ENCODE assay signal across 6 cellular contexts in genomic region chr19:17473041-17473440, GRCh38. TPM values are rescaled to one million over a fixed set of nuclear protein-coding genes. Genes with fewer than 3 reads are reported as not detected.
DNase-seq lines count a peak whose midpoint lies in the region; ATAC-seq and TF ChIP-seq lines count a peak whose summit lies in the region.

No MANE protein-coding gene starts in this region.

- peak overlapping the region; percentile 25 for H3K4me3 Mint-ChIP-seq in glutamatergic neuron (ENCODE audit: unreplicated experiment)

- no peaks in the 10 kb centered on the region for H3K36me3 ChIP-seq in GM23248 (ENCODE audit: low read depth)
- H3K36me3 ChIP-seq in vagina = no peaks in the 10 kb centered on the region

- peak overlapping the region; percentile 23; the same call in 1 of the 2 replicates for H3K9ac ChIP-seq in GM23248

- H3F3A ChIP-seq in GM23248 (ENCODE audit: insufficient read depth) = peaks cover 16% of the 10 kb centered on the region; the same call in 1 of the 2 replicates

- H3K9me3 ChIP-seq in GM23248 (ENCODE audit: low read depth) (no peaks in the 10 kb centered on the region), vagina (no peaks in the 10 kb centered on the region)

- ATAC-seq in GM19351 (IDR thresholded peaks at IDR 0.05; ENCODE audit: unreplicated experiment) (no peak), HG02885 (IDR thresholded peaks at IDR 0.05; ENCODE audit: poor library complexity, unreplicated experiment) (no peak)

- no peak overlapping the region for H3K4me3 ChIP-seq in GM23248
- H3K4me3 ChIP-seq in vagina = no peak overlapping the region

- in situ Hi-C loops in GM23248 (cut with MboI) = no loop called here

- H3K36me3 Mint-ChIP-seq in glutamatergic neuron (ENCODE audit: unreplicated experiment) = no peaks in the 10 kb centered on the region

- H3K27me3 ChIP-seq in GM23248 (replicated peaks; ENCODE audit: insufficient read depth) (no peaks in the 10 kb centered on the region), vagina (no peaks in the 10 kb centered on the region)

- no peaks in the 10 kb centered on the region for H3K9me2 ChIP-seq in GM23248 (ENCODE audit: insufficient read depth)

- peaks cover 8% of the 10 kb centered on the region for H3K9me3 Mint-ChIP-seq in glutamatergic neuron (ENCODE audit: unreplicated experiment)

- H3K27me3 Mint-ChIP-seq in glutamatergic neuron (ENCODE audit: unreplicated experiment) = peaks cover 5% of the 10 kb centered on the region

- no peak overlapping the region for H3K27ac Mint-ChIP-seq in glutamatergic neuron (ENCODE audit: unreplicated experiment)

- no peaks in the 10 kb centered on the region for H4K20me1 ChIP-seq in GM23248 (ENCODE audit: insufficient read depth)

- H3K4me2 ChIP-seq in GM23248 (ENCODE audit: unreplicated experiment) = peak overlapping the region; percentile 52

- peak; percentile 88 for DNase-seq in GM23248
- DNase-seq in RPMI8226 = peak; percentile 21
- no peak for DNase-seq in glutamatergic neuron
- no peak for DNase-seq in vagina (ENCODE audit: extremely low spot score in 2 of 2)

- intact Hi-C loops in vagina (cut with DNase I) = no loop called here

- H3K27ac ChIP-seq in GM23248 = peak overlapping the region; percentile 51
- no peak overlapping the region for H3K27ac ChIP-seq in vagina

- WGBS in GM23248 (ENCODE audit: low coverage in 1 of 2, low lambda C conversion rate in 2 of 2, missing lambda C conversion rate in 2 of 2), 2 experiments = 19 to 21% methylated on average over 9 of the region's 9 CpGs

- TF ChIP-seq CTCF in glutamatergic neuron (IDR thresholded peaks at IDR 0.05; ENCODE audit: partially characterized antibody, unreplicated experiment) (no peak), vagina (IDR thresholded peaks at IDR 0.05) (no peak)

- H2AFZ ChIP-seq in GM23248 = no peak overlapping the region

- H3K79me2 ChIP-seq in GM23248 (ENCODE audit: insufficient read depth) = peaks cover 69% of the 10 kb centered on the region

- no peak for TF ChIP-seq POLR2A in vagina (IDR thresholded peaks at IDR 0.05)

- H3K4me1 ChIP-seq in GM23248 (ENCODE audit: insufficient read depth) = peaks cover 50% of the 10 kb centered on the region
- H3K4me1 ChIP-seq in vagina = peaks cover 38% of the 10 kb centered on the region

- peaks cover 12% of the 10 kb centered on the region for H3K4me1 Mint-ChIP-seq in glutamatergic neuron (ENCODE audit: low read depth, unreplicated experiment)

RNA-seq across cellular contexts. Expression of gene SLC27A1, which starts 2.7 kb away (rescaled TPM):
- total RNA-seq in GM23248 (2014; rRNA removed; shearing (Covaris generic)) = 30.0 and 34.0 TPM in 2 replicates
- polyA plus RNA-seq in GM23248 (2016; fragmentation: Nextera tagmentation; extraction: Ambion mirVana) = 20.4 and 21.9 TPM in 2 replicates
- total RNA-seq in glutamatergic neuron (ENCODE audit: unreplicated experiment) (16.9 TPM), vagina (22.1 TPM)

RNA-seq across cellular contexts. Expression of gene NXNL1, which starts 12.3 kb away (rescaled TPM):
- not detected in 2 replicates for total RNA-seq in GM23248 (2014; rRNA removed; shearing (Covaris generic))
- not detected in 2 replicates for polyA plus RNA-seq in GM23248 (2016; fragmentation: Nextera tagmentation; extraction: Ambion mirVana)
- total RNA-seq in glutamatergic neuron (ENCODE audit: unreplicated experiment) = not detected
- not detected for total RNA-seq in vagina

RNA-seq across cellular contexts. Expression of gene TMEM221, which starts 24.6 kb away (rescaled TPM):
- total RNA-seq in GM23248 (2014; rRNA removed; shearing (Covaris generic)) = 0.22 TPM in 1 of 2 replicates, not detected in the other
- polyA plus RNA-seq in GM23248 (2016; fragmentation: Nextera tagmentation; extraction: Ambion mirVana) = 0.30 TPM in 1 of 2 replicates, not detected in the other
- total RNA-seq in glutamatergic neuron (ENCODE audit: unreplicated experiment) (not detected), vagina (0.49 TPM)

RNA-seq across cellular contexts. Expression of gene PGLS, which starts 38.4 kb away (rescaled TPM):
- 96.0 and 125 TPM in 2 replicates for total RNA-seq in GM23248 (2014; rRNA removed; shearing (Covaris generic))
- 135 and 140 TPM in 2 replicates for polyA plus RNA-seq in GM23248 (2016; fragmentation: Nextera tagmentation; extraction: Ambion mirVana)
- 66.0 TPM for total RNA-seq in glutamatergic neuron (ENCODE audit: unreplicated experiment)
- 134 TPM for total RNA-seq in vagina

RNA-seq across cellular contexts. Expression of gene MVB12A, which starts 53.2 kb away (rescaled TPM):
- total RNA-seq in GM23248 (2014; rRNA removed; shearing (Covaris generic)) = 68.3 and 73.9 TPM in 2 replicates
- polyA plus RNA-seq in GM23248 (2016; fragmentation: Nextera tagmentation; extraction: Ambion mirVana) = 49.6 and 55.3 TPM in 2 replicates
- total RNA-seq in glutamatergic neuron (ENCODE audit: unreplicated experiment) (38.8 TPM), vagina (53.3 TPM)

Comparison
In these comparisons a context has a peak if more than half of its experiments do, and no peak if none do; other contexts are left out.
1. DNase-seq: peak in GM23248 (single experiment) and RPMI8226 (single experiment); none in glutamatergic neuron (single experiment) and vagina (0 of 2).